In genomic region chr18:45519881-45520280, GRCh38 we compare ENCODE assay signal across 23 cellular contexts.
DNase-seq lines count a peak whose midpoint lies in the region; ATAC-seq and TF ChIP-seq lines count a peak whose summit lies in the region.
"Had no signal": no experiment of that assay in that cellular context is flagged by ENCODE, and none has a peak within 500 bp of the region (broad histone marks: within the 10 kb centered on the region; RNA-seq: fewer than 3 reads in every experiment).

No MANE protein-coding gene starts in this region.

- peaks cover 4 to 52% (median 11%) of the 10 kb centered on the region in 3 donors for H3K4me1 ChIP-seq in gastroesophageal sphincter
- H3K4me1 ChIP-seq in aorta (ENCODE audit: control insufficient read depth in 1 of 2, insufficient read depth in 2 of 2, low read length in 2 of 2) = peaks cover 9 to 13% of the 10 kb centered on the region in 2 donors
- H3K4me1 ChIP-seq in BE2C = no peaks in the 10 kb centered on the region
- H3K4me1 ChIP-seq: HAP-1 had no signal

- peak overlapping the region in 3 of 4 donors; percentile 3 to 77 (median 10) for H3K27ac ChIP-seq in gastroesophageal sphincter
- H3K27ac ChIP-seq in aorta (ENCODE audit: low read depth in 1 of 2, low read length in 2 of 2) = peak overlapping the region; percentile 50 to 88
- H3K27ac ChIP-seq: ovary, WERI-Rb-1 had no signal

- no peak for TF ChIP-seq POLR2A in gastroesophageal sphincter (IDR thresholded peaks at IDR 0.05)

- H3K4me3 ChIP-seq in gastroesophageal sphincter (no peak overlapping the region), aorta (ENCODE audit: low read length in 2 of 2) (no peak overlapping the region), BE2C (ENCODE audit: low read depth, low read length) (no peak overlapping the region)
- H3K4me3 ChIP-seq: HAP-1, ovary had no signal

- no peak for TF ChIP-seq CTCF in gastroesophageal sphincter (IDR thresholded peaks at IDR 0.05)
- no peak for TF ChIP-seq CTCF in BE2C (IDR thresholded peaks at IDR 0.05; ENCODE audit: low read depth, low read length)

- H3K27me3 ChIP-seq in gastroesophageal sphincter = no peaks in the 10 kb centered on the region
- H3K27me3 ChIP-seq in aorta (ENCODE audit: control insufficient read depth in 1 of 2, insufficient read depth in 2 of 2, low read length in 1 of 2) = no peaks in the 10 kb centered on the region
- no peaks in the 10 kb centered on the region for H3K27me3 ChIP-seq in BE2C
- H3K27me3 ChIP-seq: ovary had no signal

- H3K9me3 ChIP-seq in gastroesophageal sphincter (no peaks in the 10 kb centered on the region), aorta (ENCODE audit: control insufficient read depth, low read length) (no peaks in the 10 kb centered on the region), BE2C (no peaks in the 10 kb centered on the region)
- H3K9me3 ChIP-seq: HAP-1, ovary had no signal

- no peak for ATAC-seq in gastroesophageal sphincter
- no peak for ATAC-seq in aorta (ENCODE audit: low FRiP score)
- ATAC-seq in HG03442 (IDR thresholded peaks at IDR 0.05; ENCODE audit: unreplicated experiment) = no peak
- ATAC-seq: Panc1 had no signal

- intact Hi-C loops in aorta (cut with DNase I) = loop anchor here (5.0 kb wide), 2 partner anchors 107 to 273 kb away; no protein-coding TSS in a partner anchor

- TF ChIP-seq EP300 in gastroesophageal sphincter (IDR thresholded peaks at IDR 0.05) = no peak

- WGBS in gastroesophageal sphincter (ENCODE audit: low coverage in 1 of 2), 2 donors = 64 to 77% methylated on average over 2 of the region's 2 CpGs
- WGBS in aorta, 2 donors = 11 to 24% methylated on average over 2 of the region's 2 CpGs

- peak; percentile 61 for DNase-seq in M059J (ENCODE audit: low read depth)
- DNase-seq in astrocyte of the hippocampus (ENCODE audit: low read depth, low spot score) = peak; percentile 67
- DNase-seq in aorta = no peak
- DNase-seq in BE2C = no peak
- no peak for DNase-seq in SW480 (ENCODE audit: low spot score)
- DNase-seq: activated CD4-positive, alpha-beta T cell treated with anti-CD3 and anti-CD28 coated beads for 48 hours; activated CD8-positive, alpha-beta memory T cell treated with anti-CD3 and anti-CD28 coated beads for 24 hours; activated effector memory CD4-positive, alpha-beta T cell treated with anti-CD3 and anti-CD28 coated beads, Interleukin-2, amount 50 U/mL, for 16 hours; activated naive CD8-positive, alpha-beta T cell treated with anti-CD3 and anti-CD28 coated beads for 36 hours; CD4-positive, alpha-beta T cell; cerebellar nuclear complex; DMS79 treated with DMSO at 0.1 percent for 48 hours; GF-D8; NCI-H2029; NCI-H526; ovary; small intestine; stimulated activated naive CD4-positive, alpha-beta T cell treated with Interleukin-2 at 50 U/mL for 16 hours; WERI-Rb-1 had no signal

- H3K36me3 ChIP-seq in gastroesophageal sphincter (no peaks in the 10 kb centered on the region), aorta (ENCODE audit: control insufficient read depth in 1 of 2, insufficient read depth in 2 of 2, low read length in 1 of 2) (no peaks in the 10 kb centered on the region), BE2C (no peaks in the 10 kb centered on the region)
- H3K36me3 ChIP-seq: HAP-1, ovary, WERI-Rb-1 had no signal

Comparison
In these comparisons a context has a peak if more than half of its experiments do, and no peak if none do; other contexts are left out.
1. DNase-seq: peak in M059J (single experiment) and astrocyte of the hippocampus (single experiment); none in aorta (0 of 2), BE2C (single experiment) and SW480 (single experiment).